In the genomic region with DNA sequence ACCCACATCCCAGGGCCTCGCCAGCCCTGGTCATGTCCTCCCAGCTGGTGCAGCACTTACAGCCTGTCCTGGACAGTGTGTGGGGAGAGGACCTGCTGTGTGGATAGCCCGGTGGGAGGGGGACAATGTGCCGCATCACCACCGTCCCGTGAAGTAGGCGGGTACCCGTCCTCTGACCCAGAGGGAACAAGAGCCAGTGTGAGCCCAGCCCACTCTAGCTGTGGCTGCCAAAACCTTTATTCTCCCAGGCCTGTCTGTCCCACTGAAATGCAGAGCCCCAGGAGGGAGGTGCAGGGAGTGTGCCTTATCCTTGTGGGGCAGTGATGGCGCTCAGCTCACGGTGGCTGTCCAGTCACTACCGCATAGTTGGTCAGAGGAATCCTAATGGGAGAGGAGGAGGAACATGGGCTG, we compare ENCODE assay signal across 12 cellular contexts. TPM values are rescaled to one million over a fixed set of nuclear protein-coding genes. Genes with fewer than 3 reads are reported as not detected.
DNase-seq lines count a peak whose midpoint lies in the region; ATAC-seq and TF ChIP-seq lines count a peak whose summit lies in the region.
"Had no signal": no experiment of that assay in that cellular context is flagged by ENCODE, and none has a peak within 500 bp of the region (broad histone marks: within the 10 kb centered on the region; RNA-seq: fewer than 3 reads in every experiment).

No MANE protein-coding gene starts in this region.

- H3K4me3 Mint-ChIP-seq in activated CD4-positive, alpha-beta T cell treated with anti-CD3 and anti-CD28 coated beads, Interleukin-2, amount 10 ng/mL, durations not matched to agents 24 days and 14 days, result peak overlapping the region; percentile 76

- intact Hi-C loops in activated CD4-positive, alpha-beta T cell treated with anti-CD3 and anti-CD28 coated beads, Interleukin-2, amount 10 ng/mL, durations not matched to agents 24 days and 14 days (cut with micrococcal nuclease), result no loop called here
- intact Hi-C loops in PC-9 (cut with micrococcal nuclease; ENCODE audit: unreplicated experiment), result no loop called here
- intact Hi-C loops in gastrocnemius medialis (cut with DNase I; ENCODE audit: low total_unique reads), result loop anchor here (5.0 kb wide), 1 partner anchor 75 kb away; no protein-coding TSS in a partner anchor

- no peak overlapping the region for H2AFZ ChIP-seq in PC-9

- no peak for TF ChIP-seq POLR2A in gastrocnemius medialis (IDR thresholded peaks at IDR 0.05)

- no peaks in the 10 kb centered on the region for H3K27me3 ChIP-seq in PC-9 (ENCODE audit: insufficient read depth, low read depth)
- no peaks in the 10 kb centered on the region for H3K27me3 ChIP-seq in gastrocnemius medialis
- H3K27me3 ChIP-seq: dorsolateral prefrontal cortex, heart left ventricle had no signal

- no peak overlapping the region for H3K27ac ChIP-seq in PC-9
- peak overlapping the region; percentile 69 to 82 (median 81) for H3K27ac ChIP-seq in gastrocnemius medialis

- CTCF ChIA-PET in PC-9 (lab: Charles Lee), result no interaction called here

- H3K27ac Mint-ChIP-seq in activated CD4-positive, alpha-beta T cell treated with anti-CD3 and anti-CD28 coated beads, Interleukin-2, amount 10 ng/mL, durations not matched to agents 24 days and 14 days, result no peak overlapping the region

- no peaks in the 10 kb centered on the region for H3K9me3 Mint-ChIP-seq in activated CD4-positive, alpha-beta T cell treated with anti-CD3 and anti-CD28 coated beads, Interleukin-2, amount 10 ng/mL, durations not matched to agents 24 days and 14 days

- 0 out of 2 replicates have a peak, but pooled peaks cover 4% of the 10 kb centered on the region for H4K20me1 ChIP-seq in PC-9 (ENCODE audit: insufficient read depth)

- POLR2A ChIA-PET in PC-9 (lab: Charles Lee; ENCODE audit: unreplicated experiment), result no interaction called here

- ATAC-seq in gastrocnemius medialis (no peak), HG02938 (IDR thresholded peaks at IDR 0.05; ENCODE audit: unreplicated experiment) (no peak)
- ATAC-seq: heart left ventricle had no signal

- BruUV-seq in PC-9 (replicated peaks; lab: Mats Ljungman, UMichigan), result no TSS peak

- H3K36me3 ChIP-seq in PC-9 (ENCODE audit: low read depth) (no peaks in the 10 kb centered on the region), gastrocnemius medialis (peaks cover 0 to 3% of the 10 kb centered on the region in 2 donors)

- H3K4me3 ChIP-seq in PC-9, result 0 out of 2 replicates have a peak overlapping the region, but pooled peaks have one; percentile 61
- peak overlapping the region; percentile 79 for H3K4me3 ChIP-seq in fibroblast of the aortic adventitia (ENCODE audit: low read depth, low read length)
- no peak overlapping the region for H3K4me3 ChIP-seq in gastrocnemius medialis

- H3F3A ChIP-seq in PC-9 (ENCODE audit: insufficient read depth, low read depth), result peaks cover 14% of the 10 kb centered on the region; the same call in 1 of the 2 replicates

- H3K4me1 ChIP-seq in PC-9 (replicated peaks; ENCODE audit: insufficient read depth) (peaks cover 19% of the 10 kb centered on the region), gastrocnemius medialis (peaks cover 21 to 34% of the 10 kb centered on the region in 2 donors)

- peaks cover 20% of the 10 kb centered on the region for H3K79me2 ChIP-seq in PC-9 (ENCODE audit: low read depth)

- TF ChIP-seq CTCF in PC-9 (conservative IDR thresholded peaks at IDR 0.05), result no peak
- no peak for TF ChIP-seq CTCF in fibroblast of the aortic adventitia (IDR thresholded peaks at IDR 0.05; ENCODE audit: insufficient read depth, low read length)
- no peak for TF ChIP-seq CTCF in gastrocnemius medialis (IDR thresholded peaks at IDR 0.05 in 4 of 5, conservative IDR thresholded peaks at IDR 0.05 in 1 of 5)

- no peak for DNase-seq in activated CD4-positive, alpha-beta T cell treated with anti-CD3 and anti-CD28 coated beads, Interleukin-2, amount 10 ng/mL, durations not matched to agents 24 days and 14 days
- no peak for DNase-seq in activated CD4-positive, alpha-beta T cell treated with anti-CD3 and anti-CD28 coated beads, Interleukin-2, amount 50 U/mL, for 4 hours
- DNase-seq in PC-9 (no peak), fibroblast of the aortic adventitia (ENCODE audit: low read depth) (no peak), gastrocnemius medialis (no peak), NCI-H146 (lab: John Stamatoyannopoulos, UW) (no peak), ACHN (no peak)
- DNase-seq: activated gamma-delta T cell, heart left ventricle, small intestine had no signal

- in situ Hi-C loops in gastrocnemius medialis (cut with MboI; ENCODE audit: low sequenced_read_pairs in 4 of 4), result no loop called here
- in situ Hi-C loops in ACHN (cut with HindIII; ENCODE audit: low pct_ligation_motif_present, low pct_unique_long_range_greater_than_20kb, low sequenced_read_pairs), result no loop called here

- H3K27me3 Mint-ChIP-seq in activated CD4-positive, alpha-beta T cell treated with anti-CD3 and anti-CD28 coated beads, Interleukin-2, amount 10 ng/mL, durations not matched to agents 24 days and 14 days, result peaks cover 14% of the 10 kb centered on the region

- H3K4me1 Mint-ChIP-seq in activated CD4-positive, alpha-beta T cell treated with anti-CD3 and anti-CD28 coated beads, Interleukin-2, amount 10 ng/mL, durations not matched to agents 24 days and 14 days, result peaks cover 10% of the 10 kb centered on the region

- peak overlapping the region; percentile 87 for H3K4me2 ChIP-seq in PC-9

- no peaks in the 10 kb centered on the region for H3K9me2 ChIP-seq in PC-9 (ENCODE audit: insufficient read depth)

- H3K36me3 Mint-ChIP-seq in activated CD4-positive, alpha-beta T cell treated with anti-CD3 and anti-CD28 coated beads, Interleukin-2, amount 10 ng/mL, durations not matched to agents 24 days and 14 days (ENCODE audit: low read depth), result no peaks in the 10 kb centered on the region

- H3K9me3 ChIP-seq in PC-9 (ENCODE audit: insufficient read depth, low read depth) (no peaks in the 10 kb centered on the region), gastrocnemius medialis (no peaks in the 10 kb centered on the region)
- H3K9me3 ChIP-seq: heart left ventricle had no signal

RNA-seq across cellular contexts. Expression of gene TRAF3IP1, which starts 1.7 kb away (rescaled TPM):
- 11.0 and 12.7 TPM in 2 replicates for total RNA-seq in activated CD4-positive, alpha-beta T cell treated with anti-CD3 and anti-CD28 coated beads, Interleukin-2, amount 10 ng/mL, durations not matched to agents 24 days and 14 days
- total RNA-seq in PC-9 (2021), result 50.2 and 51.7 TPM in 2 replicates
- total RNA-seq in fibroblast of the aortic adventitia (ENCODE audit: low replicate concordance), result 8.4 and 15.9 TPM in 2 replicates
- total RNA-seq in gastrocnemius medialis, result 10 to 100 TPM in 2 of 4 donors, 1 to 10 TPM in 2; 8.5 to 20.8 (median 10.9) TPM

RNA-seq across cellular contexts. Expression of gene PER2, which starts 33.6 kb away (rescaled TPM):
- 18.3 and 21.9 TPM in 2 replicates for total RNA-seq in activated CD4-positive, alpha-beta T cell treated with anti-CD3 and anti-CD28 coated beads, Interleukin-2, amount 10 ng/mL, durations not matched to agents 24 days and 14 days
- total RNA-seq in PC-9 (2021) (18.9 and 22.9 TPM in 2 replicates), fibroblast of the aortic adventitia (ENCODE audit: low replicate concordance) (1.9 and 10.8 TPM in 2 replicates), gastrocnemius medialis (1 to 10 TPM; 4.1 to 7.5 (median 6.7) TPM)

Comparison
In these comparisons a context has a peak if more than half of its experiments do, and no peak if none do; other contexts are left out.
1. H3K4me3 ChIP-seq: peak in PC-9 (single experiment) and fibroblast of the aortic adventitia (single experiment); none in gastrocnemius medialis (0 of 4).